Comparison of ENCODE assay signal across 29 cellular contexts in genomic region chr15:78338756-78339155, GRCh38. TPM values are rescaled to one million over a fixed set of nuclear protein-coding genes. Genes with fewer than 3 reads are reported as not detected.
"Had no signal": no experiment of that assay in that cellular context is flagged by ENCODE, and none has a peak within 500 bp of the region (broad histone marks: within the 10 kb centered on the region; RNA-seq: fewer than 3 reads in every experiment).

No MANE protein-coding gene starts in this region.

- DNase-seq: activated CD4-positive, alpha-beta T cell treated with anti-CD3 and anti-CD28 coated beads, Interleukin-2, amount 50 U/mL, for 4 hours; activated CD8-positive, alpha-beta memory T cell treated with anti-CD3 and anti-CD28 coated beads for 24 hours; activated CD8-positive, alpha-beta memory T cell treated with anti-CD3 and anti-CD28 coated beads, Interleukin-2, amount 50 U/mL, for 4 hours; activated naive CD4-positive, alpha-beta T cell; activated naive CD8-positive, alpha-beta T cell treated with anti-CD3 and anti-CD28 coated beads for 36 hours; activated T-cell treated with anti-CD3 and anti-CD28 coated beads, Interleukin-2, amount 50 U/mL, for 24 hours; amniotic stem cell; cerebellar nuclear complex; endodermal cell; esophagus squamous epithelium; heart right ventricle; islet precursor cell; left colon; mesenchymal stem cell; naive B cell; ovary; stimulated activated CD4-positive, alpha-beta T cell treated with anti-CD3 and anti-CD28 coated beads, Interleukin-12 subunit alpha, Interleukin-12 subunit beta, amount 100 ng/mL, for 4 hours; stimulated activated CD4-positive, alpha-beta T cell treated with anti-CD3 and anti-CD28 coated beads, Interleukin-4, amount 100 ng/mL, for 4 hours; T-helper 9 cell had no signal

- H3K9me3 ChIP-seq: esophagus squamous epithelium, heart right ventricle, neutrophil, ovary, prostate gland, right atrium auricular region had no signal

- H3K36me3 Mint-ChIP-seq: activated naive CD8-positive, alpha-beta T cell treated with anti-CD3 and anti-CD28 coated beads for 36 hours; naive B cell had no signal

- H3K4me3 Mint-ChIP-seq: activated naive CD8-positive, alpha-beta T cell treated with anti-CD3 and anti-CD28 coated beads for 36 hours; activated T-cell treated with anti-CD3 and anti-CD28 coated beads, Interleukin-2, amount 50 U/mL, for 24 hours; activated T-helper 17 cell treated with anti-CD3 and anti-CD28 coated beads, Interleukin-2, amount 50 U/mL, for 72 hours; stimulated activated naive CD8-positive, alpha-beta T cell treated with anti-CD3 and anti-CD28 coated beads, Interleukin-15, Interleukin-2, amounts not matched to agents 100 ng/mL and 50 ng/mL, for 24 hours had no signal

- H3K9me3 Mint-ChIP-seq: activated naive CD8-positive, alpha-beta T cell treated with anti-CD3 and anti-CD28 coated beads for 36 hours; activated T-cell treated with anti-CD3 and anti-CD28 coated beads, Interleukin-2, amount 50 U/mL, for 24 hours; activated T-helper 17 cell treated with anti-CD3 and anti-CD28 coated beads, Interleukin-2, amount 50 U/mL, for 72 hours; endodermal cell; stimulated activated naive CD8-positive, alpha-beta T cell treated with anti-CD3 and anti-CD28 coated beads, Interleukin-15, Interleukin-2, amounts not matched to agents 100 ng/mL and 50 ng/mL, for 24 hours had no signal

- H3K4me1 Mint-ChIP-seq: activated naive CD8-positive, alpha-beta T cell treated with anti-CD3 and anti-CD28 coated beads for 36 hours; activated T-helper 17 cell treated with anti-CD3 and anti-CD28 coated beads, Interleukin-2, amount 50 U/mL, for 72 hours had no signal

- H3K36me3 ChIP-seq: esophagus squamous epithelium, gastroesophageal sphincter, heart right ventricle, neutrophil, ovary, prostate gland, right atrium auricular region, tibial nerve had no signal

- H3K27ac ChIP-seq: coronary artery, esophagus squamous epithelium, gastroesophageal sphincter, heart right ventricle, neutrophil, ovary, prostate gland, right atrium auricular region, tibial nerve had no signal

- H3K27ac Mint-ChIP-seq: activated naive CD8-positive, alpha-beta T cell treated with anti-CD3 and anti-CD28 coated beads for 36 hours; activated T-cell treated with anti-CD3 and anti-CD28 coated beads, Interleukin-2, amount 50 U/mL, for 24 hours; activated T-helper 17 cell treated with anti-CD3 and anti-CD28 coated beads, Interleukin-2, amount 50 U/mL, for 72 hours; endodermal cell; naive B cell; stimulated activated naive CD8-positive, alpha-beta T cell treated with anti-CD3 and anti-CD28 coated beads, Interleukin-15, Interleukin-2, amounts not matched to agents 100 ng/mL and 50 ng/mL, for 24 hours had no signal

- ATAC-seq: activated T-helper 17 cell treated with anti-CD3 and anti-CD28 coated beads, Interleukin-2, amount 50 U/mL, for 72 hours; gastroesophageal sphincter; heart right ventricle; left colon had no signal

- H3K4me3 ChIP-seq: coronary artery, esophagus squamous epithelium, gastroesophageal sphincter, ovary, prostate gland, right atrium auricular region, tibial nerve had no signal

- H3K4me1 ChIP-seq: prostate gland had no signal

- H3K27me3 ChIP-seq: ovary had no signal

RNA-seq across cellular contexts. Expression of gene CRABP1, which starts 1.4 kb away (rescaled TPM):
- total RNA-seq: activated naive CD8-positive, alpha-beta T cell treated with anti-CD3 and anti-CD28 coated beads for 36 hours; activated T-helper 17 cell treated with anti-CD3 and anti-CD28 coated beads, Interleukin-2, amount 50 U/mL, for 72 hours; bronchial epithelial cell; esophagus squamous epithelium; heart right ventricle; prostate gland; right atrium auricular region; T-helper 1 cell treated with Interleukin-12 subunit alpha and Interleukin-12 subunit beta and Interleukin-4 antibody, amounts not matched to agents 30 ng/mL and 1 ng/mL, for 36 hours had no signal
- polyA plus RNA-seq: heart right ventricle had no signal
